8 cellular contexts compared by ENCODE assay signal in the genomic region with DNA sequence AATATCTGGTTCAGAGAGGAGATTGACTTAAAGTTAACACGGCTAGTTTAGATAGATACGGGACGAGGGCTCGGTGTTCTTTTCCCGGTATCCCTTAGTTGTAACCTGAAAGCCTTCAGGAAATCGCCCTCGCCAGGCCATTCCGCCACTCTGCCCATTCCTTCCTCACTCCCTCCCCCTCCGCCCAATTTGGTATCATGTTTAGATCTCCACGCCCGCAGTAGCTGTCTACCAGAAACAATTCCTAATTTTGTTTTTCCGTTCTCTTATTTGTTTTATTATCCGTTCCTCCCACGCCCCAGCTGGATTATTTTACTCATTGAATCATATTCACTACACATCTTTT. TPM values are rescaled to one million over a fixed set of nuclear protein-coding genes. Genes with fewer than 3 reads are reported as not detected.
DNase-seq lines count a peak whose midpoint lies in the region; ATAC-seq and TF ChIP-seq lines count a peak whose summit lies in the region.

No MANE protein-coding gene starts in this region.

- H3K27ac ChIP-seq in GM23248 (peak overlapping the region; percentile 98), psoas muscle (peak overlapping the region; percentile 98)

- H3K4me2 ChIP-seq in GM23248 (ENCODE audit: unreplicated experiment) = peak overlapping the region; percentile 99

- peaks cover 37% of the 10 kb centered on the region for H3F3A ChIP-seq in GM23248 (ENCODE audit: insufficient read depth)

- H3K9me2 ChIP-seq in GM23248 (ENCODE audit: insufficient read depth) = no peaks in the 10 kb centered on the region

- peak; percentile 64 for ATAC-seq in left ventricle myocardium superior
- peak; percentile 53 to 75 (median 65) for ATAC-seq in psoas muscle
- no peak for ATAC-seq in GM18870 (IDR thresholded peaks at IDR 0.05; ENCODE audit: unreplicated experiment)

- no peaks in the 10 kb centered on the region for H3K27me3 ChIP-seq in GM23248 (replicated peaks; ENCODE audit: insufficient read depth)
- no peaks in the 10 kb centered on the region for H3K27me3 ChIP-seq in adipocyte (replicated peaks; ENCODE audit: control insufficient read depth, insufficient read depth, low read length)
- no peaks in the 10 kb centered on the region for H3K27me3 ChIP-seq in psoas muscle (ENCODE audit: insufficient read depth in 3 of 3, low read length in 2 of 3)

- no peaks in the 10 kb centered on the region for H3K9me3 ChIP-seq in GM23248 (ENCODE audit: low read depth)
- no peaks in the 10 kb centered on the region for H3K9me3 ChIP-seq in adipocyte (ENCODE audit: control insufficient read depth, low read length)
- H3K9me3 ChIP-seq in psoas muscle = no peaks in the 10 kb centered on the region

- no peaks in the 10 kb centered on the region for H4K20me1 ChIP-seq in GM23248 (ENCODE audit: insufficient read depth)

- peak overlapping the region; percentile 95 for H2AFZ ChIP-seq in GM23248

- in situ Hi-C loops in GM23248 (cut with MboI) = no loop called here

- intact Hi-C loops in left ventricle myocardium superior (cut with micrococcal nuclease) (loop anchor here (5.0 kb wide), 1 partner anchor 35 kb away; no protein-coding TSS in a partner anchor), psoas muscle (cut with DNase I) (loop anchor here (2.0 to 10.0 kb wide), 4 partner anchors 38 to 255 kb away; partner anchors contain the start of genes METTL13 (in 2 of the 2) and PRRC2C (in 1 of the 2))

- H3K9ac ChIP-seq in GM23248 = peak overlapping the region; percentile 92
- peak overlapping the region; percentile 96 for H3K9ac ChIP-seq in adipocyte (ENCODE audit: low read length)

- peak; percentile 62 for DNase-seq in DMS153 (lab: John Stamatoyannopoulos, UW)
- DNase-seq in GM23248 = peak; percentile 81
- peak; percentile 55 for DNase-seq in NCI-H345 (lab: John Stamatoyannopoulos, UW)
- peak; percentile 85 for DNase-seq in adipocyte (ENCODE audit: low read depth)
- peak; percentile 47 for DNase-seq in left ventricle myocardium superior
- DNase-seq in psoas muscle = peak in 1 of 2 donors; percentile 69
- DNase-seq in GM10266 (ENCODE audit: extremely low spot score) = no peak

- 1% methylated on average over 14 of the region's 14 CpGs for WGBS in GM23248 (ENCODE audit: low coverage in 1 of 2, low lambda C conversion rate in 2 of 2, missing lambda C conversion rate in 2 of 2), 2 experiments
- 0% methylated on average over 14 of the region's 14 CpGs for WGBS in psoas muscle, 3 donors

- H3K4me1 ChIP-seq in GM23248 (ENCODE audit: insufficient read depth) = peaks cover 34% of the 10 kb centered on the region
- H3K4me1 ChIP-seq in adipocyte (ENCODE audit: control insufficient read depth, insufficient read depth, low read length) = peaks cover 27% of the 10 kb centered on the region
- peaks cover 35% of the 10 kb centered on the region for H3K4me1 ChIP-seq in psoas muscle

- H3K36me3 ChIP-seq in GM23248 (ENCODE audit: low read depth) (peaks cover 4% of the 10 kb centered on the region; the same call in 1 of the 2 replicates), adipocyte (ENCODE audit: control insufficient read depth, insufficient read depth, low read length, severe bottlenecking) (peaks cover 8% of the 10 kb centered on the region), psoas muscle (ENCODE audit: insufficient read depth in 1 of 2, low read depth in 1 of 2) (peaks cover 0 to 12% of the 10 kb centered on the region in 2 donors)

- H3K79me2 ChIP-seq in GM23248 (ENCODE audit: insufficient read depth) = peaks cover 42% of the 10 kb centered on the region

- no peak for TF ChIP-seq CTCF in psoas muscle (IDR thresholded peaks at IDR 0.05)
- no peak for TF ChIP-seq CTCF in GM10266 (IDR thresholded peaks at IDR 0.05; ENCODE audit: control insufficient read depth, insufficient read depth, low read depth, missing control alignments)

- peak overlapping the region; percentile 96 for H3K4me3 ChIP-seq in GM23248
- peak overlapping the region; percentile 95 for H3K4me3 ChIP-seq in adipocyte (ENCODE audit: low read length)
- peak overlapping the region; percentile 79 for H3K4me3 ChIP-seq in psoas muscle

RNA-seq across cellular contexts. Expression of gene VAMP4, which starts 0.7 kb away (rescaled TPM):
- total RNA-seq in GM23248 (2014; rRNA removed; shearing (Covaris generic)) = 7.3 and 11.3 TPM in 2 replicates
- polyA plus RNA-seq in GM23248 (2016; fragmentation: Nextera tagmentation; extraction: Ambion mirVana) (21.2 and 24.1 TPM in 2 replicates), psoas muscle (10 to 100 TPM in 1 of 3 donors, 1 to 10 TPM in 2; 4.6 to 11.3 (median 5.6) TPM)
- total RNA-seq in left ventricle myocardium superior (11.4 TPM), psoas muscle (10 to 100 TPM in 1 of 4 donors, 1 to 10 TPM in 3; 5.7 to 10.3 (median 7.9) TPM)

RNA-seq across cellular contexts. Expression of gene METTL13, which starts 38.9 kb away (rescaled TPM):
- total RNA-seq in GM23248 (2014; rRNA removed; shearing (Covaris generic)) = 19.6 and 22.0 TPM in 2 replicates
- polyA plus RNA-seq in GM23248 (2016; fragmentation: Nextera tagmentation; extraction: Ambion mirVana) (17.8 and 18.8 TPM in 2 replicates), psoas muscle (10 to 100 TPM; 15.0 to 66.4 (median 41.4) TPM)
- total RNA-seq in left ventricle myocardium superior (18.8 TPM), psoas muscle (10 to 100 TPM; 19.0 to 26.8 (median 23.1) TPM)
